16 cellular contexts compared by ENCODE assay signal in genomic region chr1:236213534-236213933, GRCh38.
DNase-seq lines count a peak whose midpoint lies in the region; ATAC-seq and TF ChIP-seq lines count a peak whose summit lies in the region.
"Had no signal": no experiment of that assay in that cellular context is flagged by ENCODE, and none has a peak within 500 bp of the region (broad histone marks: within the 10 kb centered on the region; RNA-seq: fewer than 3 reads in every experiment).

No MANE protein-coding gene starts in this region.

- CTCF ChIA-PET in HEK293T (lab: Yijun Ruan, JAX): interaction anchor here (0.7 kb wide), 1 partner anchor 27 kb away, joined by 8 read pairs; no protein-coding TSS in a partner anchor

- ATAC-seq in SK-N-SH treated with all-trans-retinoic acid at 6 μM for 48 hours: no peak
- no peak for ATAC-seq in GM21717 (IDR thresholded peaks at IDR 0.05; ENCODE audit: unreplicated experiment)
- no peak for ATAC-seq in GM18867 (IDR thresholded peaks at IDR 0.05; ENCODE audit: unreplicated experiment)
- ATAC-seq: CD8-positive, alpha-beta T cell had no signal

- DNase-seq in HEK293T (ENCODE audit: extremely low spot score) (no peak), fibroblast of mammary gland (ENCODE audit: low read depth) (peak; percentile 17), SW480 (ENCODE audit: low spot score) (no peak)
- DNase-seq: 8988T; ACHN; AML-193; Caco-2; Calu3; CD4-positive, alpha-beta T cell; CD8-positive, alpha-beta T cell; DMS79 treated with DMSO at 0.1 percent for 48 hours; GF-D8 had no signal

- TF ChIP-seq CTCF in fibroblast of mammary gland (conservative IDR thresholded peaks at IDR 0.05; ENCODE audit: control insufficient read depth, insufficient read depth, low read depth, low read length): no peak

- no peak overlapping the region for H3K4me3 ChIP-seq in fibroblast of mammary gland (ENCODE audit: control insufficient read depth, low read depth, low read length)
- H3K4me3 ChIP-seq: BLaER1 treated with 17β-estradiol and CSF1 and Interleukin-3, amounts not matched to agents 10 nM and 100 nM had no signal

- POLR2A ChIA-PET in HEK293T (lab: Yijun Ruan, JAX): no interaction called here

TF ChIP-seq in HEK293T, 16 proteins besides CTCF, POLR2A, EP300 and RAD21:
- TF ChIP-seq FOXA1 (IDR thresholded peaks at IDR 0.05): no peak
- TF ChIP-seq L3MBTL2 (conservative IDR thresholded peaks at IDR 0.05): 0 out of 2 replicates have a peak, but pooled peaks have one; percentile 11

TF ChIP-seq in SK-N-SH treated with all-trans-retinoic acid at 6 μM for 48 hours, 23 proteins besides CTCF, POLR2A, EP300 and RAD21:
- peak; percentile 38; the same call in 1 of the 2 replicates for TF ChIP-seq TCF4 (CRISPR knock-in tag; IDR thresholded peaks at IDR 0.05; ENCODE audit: borderline replicate concordance)
- TF ChIP-seq GLIS3 (CRISPR knock-in tag; IDR thresholded peaks at IDR 0.05): no peak
